Comparison of ENCODE assay signal across 7 cellular contexts in the genomic region with DNA sequence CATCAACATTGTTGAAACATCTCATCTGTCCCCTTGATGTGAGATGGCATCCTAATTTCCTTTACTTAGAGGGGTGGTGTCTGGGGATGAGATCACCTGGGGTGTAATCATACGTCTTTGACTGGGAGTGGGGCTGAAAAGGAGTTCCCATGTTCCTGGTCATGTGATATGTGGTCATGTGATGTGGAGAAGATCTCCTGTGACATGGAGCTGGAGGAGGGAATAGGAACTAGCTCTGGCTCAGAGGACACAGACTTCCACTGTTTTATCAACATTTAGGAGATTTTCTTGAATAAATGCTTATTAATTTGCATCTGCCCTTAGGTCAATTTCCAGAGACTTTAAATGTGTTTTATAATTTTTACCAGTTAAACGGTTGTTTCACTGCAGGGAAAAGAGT.
DNase-seq lines count a peak whose midpoint lies in the region; ATAC-seq, FAIRE-seq and TF ChIP-seq lines count a peak whose summit lies in the region.
"Not testable (repeated sequence)": the region's sequence is repeated elsewhere in the genome, so short reads cannot be mapped to it uniquely, and the experiment has no call there.

No MANE protein-coding gene starts in this region.

- not testable (repeated sequence) for H3K27me3 Mint-ChIP-seq in GM23338 (ENCODE audit: insufficient read depth, low read depth, poor library complexity)

- H3K14ac ChIP-seq in neuronal stem cell (ENCODE audit: low read length): not testable (repeated sequence)

- not testable (repeated sequence) for H4K91ac ChIP-seq in neuronal stem cell (ENCODE audit: low read depth, low read length, poor library complexity)

- not testable (repeated sequence) for H3K9me2 ChIP-seq in GM23338 (ENCODE audit: insufficient read depth)

- H4K8ac ChIP-seq in neuronal stem cell (ENCODE audit: low read depth, low read length): not testable (repeated sequence)

- not testable (repeated sequence) for H3K4me1 ChIP-seq in A549; GM23338 (ENCODE audit: insufficient read depth); HUES48 (ENCODE audit: control insufficient read depth, insufficient read depth, low read length); SJCRH30; HepG2 (ENCODE audit: insufficient read depth, low read length); neuronal stem cell (ENCODE audit: control insufficient read depth in 2 of 2, insufficient read depth in 1 of 2, low read depth in 1 of 2, low read length in 2 of 2)

- WGBS in A549 (ENCODE audit: missing lambda C conversion rate): 2% methylated on average over 2 of the region's 2 CpGs
- 3% methylated on average over 2 of the region's 2 CpGs for WGBS in HepG2 (ENCODE audit: low lambda C conversion rate)
- no CpG with 5 or more reads among the region's 2 CpGs for WGBS in neuronal stem cell (ENCODE audit: extremely low coverage in 2 of 2, insufficient read length in 2 of 2, insufficient replicate concordance in 1 of 2), 2 donors

- not testable (repeated sequence) for H2BK5ac ChIP-seq in neuronal stem cell (ENCODE audit: low read length)

- H3K9me3 Mint-ChIP-seq in GM23338: peaks cover 38% of the 10 kb centered on the region; the same call in 2 of the 3 replicates

- POLR2A ChIA-PET in A549 (lab: Yijun Ruan, JAX); HepG2 (lab: Yijun Ruan, JAX): not testable (repeated sequence)

- not testable (repeated sequence) for H2AK5ac ChIP-seq in neuronal stem cell (ENCODE audit: low read depth, low read length)

- H3K18ac ChIP-seq in neuronal stem cell (ENCODE audit: low read length): not testable (repeated sequence)

- peaks cover 32% of the 10 kb centered on the region for H3K36me3 Mint-ChIP-seq in GM23338 (ENCODE audit: low read depth)

- H2BK120ac ChIP-seq in neuronal stem cell (ENCODE audit: low read depth, low read length): not testable (repeated sequence)

- not testable (repeated sequence) for FAIRE-seq in A549 (lab: Jason Lieb, UNC); HepG2 (lab: Jason Lieb, UNC)

- not testable (repeated sequence) for BruUV-seq in HepG2 (replicated peaks; lab: Mats Ljungman, UMichigan)

- not testable (repeated sequence) for TF ChIP-seq CTCF in A549 (IDR thresholded peaks at IDR 0.05); GM23338 (conservative IDR thresholded peaks at IDR 0.05; ENCODE audit: low read depth in 2 of 2); HepG2 (CRISPR knock-in tag; IDR thresholded peaks at IDR 0.05)

- not testable (repeated sequence) for H3K9ac ChIP-seq in HUES48 (ENCODE audit: low read depth, low read length); HepG2 (ENCODE audit: insufficient read depth, low read depth, low read length); neuronal stem cell (ENCODE audit: low read depth, low read length, poor library complexity)

- not testable (repeated sequence) for H3K4me3 Mint-ChIP-seq in GM23338

- TF ChIP-seq RAD21 in A549 (conservative IDR thresholded peaks at IDR 0.05 in 1 of 2, IDR thresholded peaks at IDR 0.05 in 1 of 2); HepG2 (CRISPR knock-in tag; IDR thresholded peaks at IDR 0.05): not testable (repeated sequence)

- H2BK12ac ChIP-seq in neuronal stem cell (ENCODE audit: low read length): not testable (repeated sequence)

- H3K36me3 ChIP-seq in GM23338 (ENCODE audit: insufficient read depth): peaks cover 18% of the 10 kb centered on the region
- H3K36me3 ChIP-seq in HUES48 (ENCODE audit: control insufficient read depth, insufficient read depth, low read length); SJCRH30; HepG2 (replicated peaks in 1 of 2; ENCODE audit: control insufficient read depth in 1 of 2, insufficient read depth in 2 of 2, low read length in 2 of 2); neuronal stem cell (replicated peaks in 1 of 2; ENCODE audit: control insufficient read depth in 2 of 2, insufficient read depth in 2 of 2, low read length in 2 of 2): not testable (repeated sequence)

- intact Hi-C loops in HepG2 (cut with micrococcal nuclease; ENCODE audit: unreplicated experiment): not testable (repeated sequence)

- not testable (repeated sequence) for H3K23ac ChIP-seq in neuronal stem cell (ENCODE audit: low read depth, low read length, poor library complexity)

- not testable (repeated sequence) for H3F3A ChIP-seq in GM23338 (replicated peaks; ENCODE audit: low read depth)

- H4K20me1 ChIP-seq in GM23338 (replicated peaks; ENCODE audit: insufficient read depth); HepG2 (ENCODE audit: insufficient read depth, low read length): not testable (repeated sequence)

- in situ Hi-C loops in HepG2 (cut with HindIII; ENCODE audit: extremely low pct_ligation_motif_present, low pct_unique_long_range_greater_than_20kb): not testable (repeated sequence)

- not testable (repeated sequence) for TF ChIP-seq EP300 in A549 (IDR thresholded peaks at IDR 0.05); HepG2 (IDR thresholded peaks at IDR 0.05; ENCODE audit: low read depth in 2 of 2, low read length in 2 of 2); HepG2 (CRISPR knock-in tag; IDR thresholded peaks at IDR 0.05; ENCODE audit: borderline replicate concordance)

- H3K79me2 ChIP-seq in GM23338 (replicated peaks; ENCODE audit: insufficient read depth); HepG2 (ENCODE audit: insufficient read depth, low read length): not testable (repeated sequence)

- not testable (repeated sequence) for ATAC-seq in A549, GM23338, HepG2

- not testable (repeated sequence) for H2AFZ ChIP-seq in GM23338; HepG2 (ENCODE audit: low read length)
- H2AFZ ChIP-seq in neuronal stem cell (ENCODE audit: low read length): peak overlapping the region; percentile 79

- not testable (repeated sequence) for H3K4me2 ChIP-seq in A549; GM23338; HepG2 (ENCODE audit: low read depth, low read length); neuronal stem cell (ENCODE audit: insufficient read depth, low read length, poor library complexity, severe bottlenecking)

- not testable (repeated sequence) for H3K79me1 ChIP-seq in neuronal stem cell (ENCODE audit: low read depth, low read length)

- H3K27ac Mint-ChIP-seq in GM23338: not testable (repeated sequence)

- H3K27me3 ChIP-seq in GM23338 (ENCODE audit: insufficient read depth); HUES48 (ENCODE audit: control insufficient read depth, insufficient read depth, low read length); SJCRH30; HepG2 (ENCODE audit: control insufficient read depth in 1 of 2, insufficient read depth in 2 of 2, low read length in 2 of 2); neuronal stem cell (ENCODE audit: control insufficient read depth in 3 of 3, insufficient read depth in 3 of 3, low read depth in 1 of 3, low read length in 3 of 3): not testable (repeated sequence)

- H3K4me3 ChIP-seq in A549; SJCRH30; HepG2 (replicated peaks in 1 of 3; ENCODE audit: insufficient read depth in 1 of 3, low read depth in 2 of 3, low read length in 3 of 3); neuronal stem cell (ENCODE audit: low read length in 2 of 2): not testable (repeated sequence)
- peak overlapping the region; percentile 13; the same call in 1 of the 2 replicates for H3K4me3 ChIP-seq in GM23338
- 0 out of 2 replicates have a peak overlapping the region, but pooled peaks have one; percentile 6 for H3K4me3 ChIP-seq in HUES48 (ENCODE audit: low read depth, low read length)

- not testable (repeated sequence) for H3K4me1 Mint-ChIP-seq in GM23338

- not testable (repeated sequence) for H2BK15ac ChIP-seq in neuronal stem cell (ENCODE audit: low read length)

- H3K9me3 ChIP-seq in A549; SJCRH30 (replicated peaks); neuronal stem cell (replicated peaks in 1 of 2; ENCODE audit: control insufficient read depth in 2 of 2, insufficient read depth in 1 of 2, low read depth in 1 of 2, low read length in 2 of 2): not testable (repeated sequence)
- H3K9me3 ChIP-seq in HUES48 (ENCODE audit: control insufficient read depth, insufficient read depth, low read length) (peaks cover 92% of the 10 kb centered on the region), HepG2 (ENCODE audit: low read length) (peaks cover 95% of the 10 kb centered on the region)

- H3K27ac ChIP-seq in A549; GM23338 (ENCODE audit: low read depth); HUES48 (ENCODE audit: low read depth, low read length); SJCRH30; HepG2 (ENCODE audit: extremely low read length, insufficient read depth, low read length); neuronal stem cell (replicated peaks; ENCODE audit: low read length): not testable (repeated sequence)

- CTCF ChIA-PET in A549 (lab: Yijun Ruan, JAX); HepG2 (lab: Yijun Ruan, JAX; ENCODE audit: low intra/inter-chr PET ratio, low total read pairs): not testable (repeated sequence)

- DNase-seq in A549 (ENCODE audit: low read depth in 1 of 2, low spot score in 1 of 2): peak in 1 of 2 experiments; percentile 6
- DNase-seq in GM23338 (ENCODE audit: low spot score); HepG2 (ENCODE audit: low spot score); neuronal stem cell (ENCODE audit: low spot score): not testable (repeated sequence)
- DNase-seq in SJCRH30: peak; percentile 11 to 50
- DNase-seq in SW480 (ENCODE audit: low spot score): peak; percentile 21

- TF ChIP-seq POLR2A in A549 (IDR thresholded peaks at IDR 0.05; ENCODE audit: low read length); HepG2 (IDR thresholded peaks at IDR 0.05; ENCODE audit: insufficient read depth in 1 of 2, low read depth in 2 of 2, low read length in 2 of 2): not testable (repeated sequence)

- not testable (repeated sequence) for H3K4ac ChIP-seq in neuronal stem cell (ENCODE audit: low read length)
